In the genomic region with DNA sequence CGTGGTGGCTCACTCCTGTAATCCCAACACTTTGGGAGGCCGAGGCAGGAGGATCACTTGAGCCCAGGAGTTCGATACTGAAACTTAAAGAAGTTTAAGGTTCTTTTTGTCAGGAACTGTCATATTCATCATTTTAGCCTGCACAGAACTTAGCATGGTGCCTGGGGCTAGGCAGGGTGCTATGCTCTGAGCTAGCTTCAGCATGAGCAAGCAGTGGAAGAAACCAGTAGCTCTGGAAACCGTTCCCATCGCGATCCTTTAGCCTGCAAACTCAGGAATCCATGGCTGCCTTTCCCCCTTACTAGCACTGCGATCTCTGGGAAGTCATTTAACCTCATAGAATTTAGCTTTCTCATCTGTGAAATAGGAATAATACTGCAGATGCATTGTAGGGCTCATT, we compare ENCODE assay signal across 24 cellular contexts.
"Had no signal": no experiment of that assay in that cellular context is flagged by ENCODE, and none has a peak within 500 bp of the region (broad histone marks: within the 10 kb centered on the region; RNA-seq: fewer than 3 reads in every experiment).

No MANE protein-coding gene starts in this region.

- H3K27ac ChIP-seq: stomach, suprapubic skin, testis, thoracic aorta, thyroid gland, tibial artery, tibial nerve, transverse colon, upper lobe of left lung, upper lobe of right lung, uterus, vagina had no signal

- FAIRE-seq: urothelium cell line had no signal

- H3K4me1 ChIP-seq: stomach, suprapubic skin, testis, thyroid gland, tibial artery, tibial nerve, transverse colon, upper lobe of left lung, upper lobe of right lung, uterus, vagina had no signal

- H3K9me3 ChIP-seq: stomach, suprapubic skin, testis, thoracic aorta, thyroid gland, tibial artery, tibial nerve, transverse colon, upper lobe of left lung, upper lobe of right lung, uterus, vagina had no signal

- H3K36me3 ChIP-seq: stomach, suprapubic skin, thoracic aorta, thyroid gland, tibial artery, tibial nerve, transverse colon, upper lobe of left lung, upper lobe of right lung, uterus, vagina had no signal

- DNase-seq: stimulated activated CD4-positive, alpha-beta T cell treated with anti-CD3 and anti-CD28 coated beads, Interleukin-2, amount 100 ng/mL, for 48 hours; stimulated activated CD4-positive, alpha-beta T cell treated with anti-CD3 and anti-CD28 coated beads, Interleukin-4, amount 100 ng/mL, for 1 hour; stimulated activated CD4-positive, alpha-beta T cell treated with anti-CD3 and anti-CD28 coated beads, Interleukin-4, amount 100 ng/mL, for 24 hours; stimulated activated CD4-positive, alpha-beta T cell treated with anti-CD3 and anti-CD28 coated beads, Interleukin-4, amount 100 ng/mL, for 4 hours; stimulated activated CD8-positive, alpha-beta memory T cell treated with anti-CD3 and anti-CD28 coated beads, Interleukin-4, amount 100 ng/mL, for 48 hours; stimulated activated naive B cell treated with anti-CD40 and anti-IgM and Interleukin-4, amounts not matched to agents 10 μg/mL and 1 μg/mL and 100 μg/mL, for 72 hours; stimulated activated naive CD4-positive, alpha-beta T cell; stimulated activated naive CD4-positive, alpha-beta T cell treated with Interleukin-2 at 50 U/mL for 16 hours; stimulated activated naive CD8-positive, alpha-beta T cell treated with anti-CD3 and anti-CD28 coated beads, Interleukin-15, amount 100 ng/mL, for 72 hours; stimulated activated naive CD8-positive, alpha-beta T cell treated with anti-CD3 and anti-CD28 coated beads, Interleukin-15, Interleukin-2, amounts not matched to agents 100 U/mL and 50 U/mL, for 24 hours; stomach; substantia nigra; testis; thyroid gland; tibial artery; transverse colon; upper lobe of left lung; upper lobe of right lung; uterus had no signal

- H3K27me3 ChIP-seq: stomach, suprapubic skin, testis, thyroid gland, tibial nerve, transverse colon, upper lobe of left lung, upper lobe of right lung, uterus, vagina had no signal

- H3K4me3 ChIP-seq: stomach, suprapubic skin, testis, thoracic aorta, thyroid gland, tibial artery, tibial nerve, transverse colon, upper lobe of left lung, upper lobe of right lung, uterus, vagina had no signal
